16 cellular contexts compared by ENCODE assay signal in the genomic region with DNA sequence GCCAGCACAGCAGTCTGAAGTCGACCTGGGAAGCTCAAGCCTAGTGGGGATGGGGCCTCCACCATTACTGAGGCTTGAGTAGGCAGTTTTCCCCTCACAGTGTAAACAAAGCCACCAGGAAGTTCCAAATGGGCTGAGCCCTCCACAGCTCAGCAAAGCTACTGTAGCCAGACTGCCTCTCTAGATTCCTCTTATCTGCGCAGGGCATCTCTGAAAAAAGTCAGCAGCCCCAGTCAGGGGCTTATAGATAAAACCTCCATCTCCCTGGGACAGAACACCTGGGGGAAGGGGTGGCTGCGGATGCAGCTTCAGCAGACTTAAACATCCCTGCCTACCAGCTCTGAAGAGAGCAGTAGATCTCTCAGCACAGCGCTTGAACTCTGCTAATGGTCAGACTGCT.
"Had no signal": no experiment of that assay in that cellular context is flagged by ENCODE, and none has a peak within 500 bp of the region (broad histone marks: within the 10 kb centered on the region; RNA-seq: fewer than 3 reads in every experiment).

No MANE protein-coding gene starts in this region.

- H3K9me3 ChIP-seq: mucosa of descending colon, thyroid gland had no signal

- DNase-seq: dermis blood vessel endothelial cell; effector memory CD4-positive, alpha-beta T cell; erythroblast; hypothalamus; immature natural killer cell; mucosa of descending colon; naive B cell; stimulated activated CD4-positive, alpha-beta T cell treated with anti-CD3 and anti-CD28 coated beads, Interleukin-2, amount 100 ng/mL, for 24 hours; stimulated activated CD4-positive, alpha-beta T cell treated with anti-CD3 and anti-CD28 coated beads, Interleukin-4, amount 100 ng/mL, for 24 hours; stimulated activated naive CD4-positive, alpha-beta T cell treated with Interleukin-2 at 50 U/mL for 16 hours; stomach; thyroid gland had no signal

- H3K4me1 ChIP-seq: parathyroid adenoma, stomach, thyroid gland had no signal

- H3K27ac ChIP-seq: coronary artery, parathyroid adenoma, stomach, thyroid gland had no signal

- H3K27me3 ChIP-seq: stomach, thyroid gland had no signal

- H3K36me3 ChIP-seq: stomach, thyroid gland had no signal

- H3K4me3 ChIP-seq: coronary artery, lung, mucosa of descending colon, smooth muscle cell, stomach, thyroid gland had no signal
